Comparison of ENCODE assay signal across 1 cellular context in the genomic region with DNA sequence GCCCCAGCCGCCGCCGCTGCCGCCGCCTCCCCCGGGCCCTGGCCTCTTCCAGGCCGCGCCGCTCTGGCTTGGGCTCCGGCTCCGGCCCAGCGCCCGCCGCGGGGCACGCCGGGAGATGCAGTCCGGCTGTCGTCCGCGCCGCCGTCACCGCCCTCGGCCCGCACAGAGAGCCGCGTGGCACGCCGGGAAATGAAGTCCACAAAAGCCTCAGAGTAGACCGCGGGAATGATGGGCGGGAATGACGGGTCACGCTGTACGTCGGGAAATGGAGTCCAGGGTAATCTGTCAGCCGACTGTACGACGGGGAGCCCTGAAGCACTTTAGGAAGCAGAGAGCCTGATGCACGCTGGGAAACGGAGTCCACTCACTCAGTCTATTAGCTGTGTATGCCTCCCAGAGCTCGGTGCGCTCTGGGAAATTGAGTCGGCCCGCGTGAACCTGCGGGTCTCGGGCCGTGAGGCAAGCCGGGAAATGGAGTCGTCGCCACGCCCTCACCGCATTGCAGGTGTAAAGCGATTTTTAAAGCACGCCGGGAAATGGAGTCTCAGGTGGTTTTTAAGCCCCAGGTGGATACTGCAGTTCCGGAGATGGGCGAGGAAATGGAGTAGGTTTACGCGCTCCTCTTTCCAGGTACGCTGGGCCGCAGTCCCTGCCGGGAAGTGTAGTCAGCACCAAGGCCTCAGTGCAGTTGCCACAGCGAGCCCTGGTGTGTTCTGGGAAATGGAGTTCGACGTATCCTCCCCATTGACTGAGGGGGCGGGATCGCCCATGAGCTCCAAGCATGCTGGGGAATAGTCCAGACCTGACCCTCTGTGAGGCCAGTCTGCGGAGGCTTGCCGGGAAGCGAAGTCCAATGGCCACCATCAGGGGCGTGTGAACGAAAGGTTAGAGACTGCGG.
TF ChIP-seq lines count a peak whose summit lies in the region.

A gene (minus strand): TSS at position 91 of the 898 bp plus-strand sequence. CDS start 137 bp downstream, outside the sequence.

TF ChIP-seq in liver, 16 proteins besides CTCF, POLR2A, EP300 and RAD21 (continued from another document):
- TF ChIP-seq, protein P1, sequence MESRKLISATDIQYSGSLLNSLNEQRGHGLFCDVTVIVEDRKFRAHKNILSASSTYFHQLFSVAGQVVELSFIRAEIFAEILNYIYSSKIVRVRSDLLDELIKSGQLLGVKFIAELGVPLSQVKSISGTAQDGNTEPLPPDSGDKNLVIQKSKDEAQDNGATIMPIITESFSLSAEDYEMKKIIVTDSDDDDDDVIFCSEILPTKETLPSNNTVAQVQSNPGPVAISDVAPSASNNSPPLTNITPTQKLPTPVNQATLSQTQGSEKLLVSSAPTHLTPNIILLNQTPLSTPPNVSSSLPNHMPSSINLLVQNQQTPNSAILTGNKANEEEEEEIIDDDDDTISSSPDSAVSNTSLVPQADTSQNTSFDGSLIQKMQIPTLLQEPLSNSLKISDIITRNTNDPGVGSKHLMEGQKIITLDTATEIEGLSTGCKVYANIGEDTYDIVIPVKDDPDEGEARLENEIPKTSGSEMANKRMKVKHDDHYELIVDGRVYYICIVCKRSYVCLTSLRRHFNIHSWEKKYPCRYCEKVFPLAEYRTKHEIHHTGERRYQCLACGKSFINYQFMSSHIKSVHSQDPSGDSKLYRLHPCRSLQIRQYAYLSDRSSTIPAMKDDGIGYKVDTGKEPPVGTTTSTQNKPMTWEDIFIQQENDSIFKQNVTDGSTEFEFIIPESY (IDR thresholded peaks at IDR 0.05): peak; percentile 97
- no peak for TF ChIP-seq FOXA1 (IDR thresholded peaks at IDR 0.05)
- peak; percentile 4 for TF ChIP-seq FOXA2 (IDR thresholded peaks at IDR 0.05)
- TF ChIP-seq HNF4A (conservative IDR thresholded peaks at IDR 0.05): peak; percentile 84 to 92
- TF ChIP-seq EGR1 (IDR thresholded peaks at IDR 0.05; ENCODE audit: low read depth in 2 of 2): peak; percentile 99
- peak; percentile 95 for TF ChIP-seq TAF1 (conservative IDR thresholded peaks at IDR 0.05)
- TF ChIP-seq SP1 (IDR thresholded peaks at IDR 0.05): peak; percentile 94
- TF ChIP-seq, protein P2, sequence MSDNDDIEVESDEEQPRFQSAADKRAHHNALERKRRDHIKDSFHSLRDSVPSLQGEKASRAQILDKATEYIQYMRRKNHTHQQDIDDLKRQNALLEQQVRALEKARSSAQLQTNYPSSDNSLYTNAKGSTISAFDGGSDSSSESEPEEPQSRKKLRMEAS (IDR thresholded peaks at IDR 0.05): peak; percentile 93
- TF ChIP-seq RXRA (IDR thresholded peaks at IDR 0.05): peak; percentile 83 to 91
- peak; percentile 36 to 90 for TF ChIP-seq GABPA (IDR thresholded peaks at IDR 0.05 in 1 of 2, conservative IDR thresholded peaks at IDR 0.05 in 1 of 2)
- TF ChIP-seq, protein P3, sequence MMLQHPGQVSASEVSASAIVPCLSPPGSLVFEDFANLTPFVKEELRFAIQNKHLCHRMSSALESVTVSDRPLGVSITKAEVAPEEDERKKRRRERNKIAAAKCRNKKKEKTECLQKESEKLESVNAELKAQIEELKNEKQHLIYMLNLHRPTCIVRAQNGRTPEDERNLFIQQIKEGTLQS (IDR thresholded peaks at IDR 0.05): peak; percentile 79
- TF ChIP-seq JUND (IDR thresholded peaks at IDR 0.05): peak; percentile 33 to 77
- peak; percentile 98 for TF ChIP-seq YY1 (IDR thresholded peaks at IDR 0.05)
- peak; percentile 78 for TF ChIP-seq HNF4G (IDR thresholded peaks at IDR 0.05)
- peak; percentile 67 for TF ChIP-seq NR2F2 (IDR thresholded peaks at IDR 0.05)
